ENCODE assay signal across 1 cellular context in the genomic region with DNA sequence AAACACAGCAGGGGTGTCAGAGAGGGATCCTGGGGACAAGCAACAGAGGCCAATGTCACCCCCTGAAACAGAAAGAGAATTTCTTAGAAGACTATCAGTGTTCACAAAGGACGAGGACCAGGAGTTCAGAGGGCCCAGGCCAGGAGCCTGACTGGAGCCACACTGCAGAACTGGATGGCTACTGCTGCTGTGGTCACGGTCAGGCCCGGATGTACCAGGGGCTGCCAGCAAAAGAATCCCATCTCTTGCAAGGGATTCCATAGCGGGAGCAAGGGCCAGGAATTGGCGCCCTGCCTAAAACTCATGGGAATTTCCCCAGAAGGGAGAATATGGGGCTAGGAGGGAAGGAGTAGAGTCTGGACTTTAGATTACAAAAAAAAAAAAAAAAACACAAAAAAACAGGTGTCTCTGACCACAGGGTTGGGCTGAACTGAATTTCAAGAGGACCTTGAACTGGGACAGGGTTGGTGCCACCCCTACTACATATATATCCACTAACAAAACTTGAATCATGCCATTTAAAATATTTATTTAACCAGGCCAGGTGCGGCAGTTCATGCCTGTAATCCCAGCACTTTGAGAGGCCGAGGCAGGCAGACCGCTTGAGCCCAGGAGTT.
TF ChIP-seq lines count a peak whose summit lies in the region.

No MANE protein-coding gene starts in this region.

TF ChIP-seq in IMR-90, 13 proteins besides CTCF, POLR2A, EP300 and RAD21:
- no peak for TF ChIP-seq MXI1 (IDR thresholded peaks at IDR 0.05; ENCODE audit: borderline replicate concordance, low read depth, low read length)
- TF ChIP-seq CHD1 (IDR thresholded peaks at IDR 0.05; ENCODE audit: low read depth, low read length) = no peak
- no peak for TF ChIP-seq BHLHE40 (IDR thresholded peaks at IDR 0.05; ENCODE audit: low read depth, low read length)
- no peak for TF ChIP-seq CEBPB (IDR thresholded peaks at IDR 0.05; ENCODE audit: low read depth, low read length)
- no peak for TF ChIP-seq NFE2L2 (IDR thresholded peaks at IDR 0.05; ENCODE audit: low read depth, low read length)
- TF ChIP-seq, protein P1, sequence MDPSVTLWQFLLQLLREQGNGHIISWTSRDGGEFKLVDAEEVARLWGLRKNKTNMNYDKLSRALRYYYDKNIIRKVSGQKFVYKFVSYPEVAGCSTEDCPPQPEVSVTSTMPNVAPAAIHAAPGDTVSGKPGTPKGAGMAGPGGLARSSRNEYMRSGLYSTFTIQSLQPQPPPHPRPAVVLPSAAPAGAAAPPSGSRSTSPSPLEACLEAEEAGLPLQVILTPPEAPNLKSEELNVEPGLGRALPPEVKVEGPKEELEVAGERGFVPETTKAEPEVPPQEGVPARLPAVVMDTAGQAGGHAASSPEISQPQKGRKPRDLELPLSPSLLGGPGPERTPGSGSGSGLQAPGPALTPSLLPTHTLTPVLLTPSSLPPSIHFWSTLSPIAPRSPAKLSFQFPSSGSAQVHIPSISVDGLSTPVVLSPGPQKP (IDR thresholded peaks at IDR 0.05; ENCODE audit: borderline replicate concordance, low read depth, low read length) = no peak
- TF ChIP-seq MAFK (IDR thresholded peaks at IDR 0.05; ENCODE audit: low read depth, low read length) = no peak
- TF ChIP-seq RFX5 (IDR thresholded peaks at IDR 0.05; ENCODE audit: low read depth, low read length) = no peak
- no peak for TF ChIP-seq RCOR1 (IDR thresholded peaks at IDR 0.05; ENCODE audit: insufficient replicate concordance, low read length)
- no peak for TF ChIP-seq SMC3 (IDR thresholded peaks at IDR 0.05; ENCODE audit: low read depth, low read length)
- TF ChIP-seq, protein P2, sequence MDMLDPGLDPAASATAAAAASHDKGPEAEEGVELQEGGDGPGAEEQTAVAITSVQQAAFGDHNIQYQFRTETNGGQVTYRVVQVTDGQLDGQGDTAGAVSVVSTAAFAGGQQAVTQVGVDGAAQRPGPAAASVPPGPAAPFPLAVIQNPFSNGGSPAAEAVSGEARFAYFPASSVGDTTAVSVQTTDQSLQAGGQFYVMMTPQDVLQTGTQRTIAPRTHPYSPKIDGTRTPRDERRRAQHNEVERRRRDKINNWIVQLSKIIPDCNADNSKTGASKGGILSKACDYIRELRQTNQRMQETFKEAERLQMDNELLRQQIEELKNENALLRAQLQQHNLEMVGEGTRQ (IDR thresholded peaks at IDR 0.05; ENCODE audit: low read depth, low read length) = no peak
- TF ChIP-seq MAZ (IDR thresholded peaks at IDR 0.05; ENCODE audit: borderline replicate concordance, low read depth, low read length) = no peak
- TF ChIP-seq FOS (IDR thresholded peaks at IDR 0.05; ENCODE audit: low read depth, low read length) = no peak
TF ChIP-seq in IMR-90: peak in this region for 0.
